ENCODE assay signal across 1 cellular context in genomic region chr3:63076357-63076756, GRCh38.
TF ChIP-seq lines count a peak whose summit lies in the region.

No MANE protein-coding gene starts in this region.

TF ChIP-seq in HepG2, 621 proteins besides CTCF, POLR2A, EP300 and RAD21 (continued from another document):
- TF ChIP-seq ZNF691 (CRISPR knock-in tag; IDR thresholded peaks at IDR 0.05; ENCODE audit: borderline replicate concordance, low read depth), result no peak
- TF ChIP-seq IKZF1 (IDR thresholded peaks at IDR 0.05), result no peak
- TF ChIP-seq GFI1 (CRISPR knock-in tag; IDR thresholded peaks at IDR 0.05; ENCODE audit: borderline replicate concordance), result peak; percentile 49; the same call in 1 of the 2 replicates
- TF ChIP-seq ZNF704 (CRISPR knock-in tag; IDR thresholded peaks at IDR 0.05; ENCODE audit: borderline replicate concordance), result no peak
- TF ChIP-seq ZHX1 (CRISPR knock-in tag; IDR thresholded peaks at IDR 0.05; ENCODE audit: low read depth), result no peak
- TF ChIP-seq TFDP1 (CRISPR knock-in tag; IDR thresholded peaks at IDR 0.05; ENCODE audit: borderline replicate concordance), result no peak
- TF ChIP-seq MED1 (CRISPR knock-in tag; IDR thresholded peaks at IDR 0.05), result 0 out of 2 replicates have a peak, but pooled peaks have one; percentile 20
- peak; percentile 82; the same call in 1 of the 2 replicates for TF ChIP-seq ZBTB42 (CRISPR knock-in tag; IDR thresholded peaks at IDR 0.05)
- TF ChIP-seq MEIS2 (CRISPR knock-in tag; IDR thresholded peaks at IDR 0.05), result no peak
- TF ChIP-seq ZNF569 (CRISPR knock-in tag; IDR thresholded peaks at IDR 0.05; ENCODE audit: borderline replicate concordance), result no peak
- no peak for TF ChIP-seq FOXM1 (CRISPR knock-in tag; IDR thresholded peaks at IDR 0.05)
- no peak for TF ChIP-seq ZNF549 (CRISPR knock-in tag; IDR thresholded peaks at IDR 0.05)
TF ChIP-seq in HepG2: peak in this region for 21.
